In genomic region chr7:155533827-155534690, GRCh38 we compare ENCODE assay signal across 9 cellular contexts. TPM values are rescaled to one million over a fixed set of nuclear protein-coding genes. Genes with fewer than 3 reads are reported as not detected.
A peak's percentile ranks its signal among the peaks of the same experiment; 100 is the strongest.
DNase-seq lines count a peak whose midpoint lies in the region; ATAC-seq and TF ChIP-seq lines count a peak whose summit lies in the region.
"Had no signal": no experiment of that assay in that cellular context is flagged by ENCODE, and none has a peak within 500 bp of the region (broad histone marks: within the 10 kb centered on the region; RNA-seq: fewer than 3 reads in every experiment).

No MANE protein-coding gene starts in this region.

- H3K9me3 ChIP-seq in T-helper 17 cell (ENCODE audit: control insufficient read depth, low read length, poor library complexity, severe bottlenecking) (no peaks in the 10 kb centered on the region), esophagus muscularis mucosa (peaks cover 0 to 5% (median 2%) of the 10 kb centered on the region in 4 donors), parathyroid adenoma (ENCODE audit: control insufficient read depth, low read length) (no peaks in the 10 kb centered on the region)

- peaks cover 2% of the 10 kb centered on the region for H3K36me3 Mint-ChIP-seq in T-helper 17 cell (ENCODE audit: low read depth)

- no peak for TF ChIP-seq POLR2A in esophagus muscularis mucosa (IDR thresholded peaks at IDR 0.05; ENCODE audit: low read depth)

- H2AFZ ChIP-seq in parathyroid adenoma, result no peak overlapping the region

- peak; percentile 84 for TF ChIP-seq CTCF in GM12864 (IDR thresholded peaks at IDR 0.05; ENCODE audit: low read depth, low read length, missing control alignments)
- peak in 1 of 3 experiments; percentile 38 for TF ChIP-seq CTCF in esophagus muscularis mucosa (IDR thresholded peaks at IDR 0.05)
- TF ChIP-seq CTCF in parathyroid adenoma (IDR thresholded peaks at IDR 0.05), result peak; percentile 26

- H3K4me1 Mint-ChIP-seq in T-helper 17 cell, result peaks cover 13% of the 10 kb centered on the region

- H3K27me3 ChIP-seq in esophagus muscularis mucosa (peaks cover 0 to 95% (median 34%) of the 10 kb centered on the region in 4 donors), parathyroid adenoma (ENCODE audit: control insufficient read depth, insufficient read depth, low read length) (peaks cover 5% of the 10 kb centered on the region)

- H3K9ac ChIP-seq in parathyroid adenoma, result no peak overlapping the region

- no peak for DNase-seq in GM12864 (ENCODE audit: low read depth)
- DNase-seq in T-helper 17 cell, result no peak
- DNase-seq in esophagus muscularis mucosa (ENCODE audit: extremely low spot score), result no peak
- no peak for DNase-seq in NCI-H446 treated with DMSO at 0.1 percent for 48 hours (lab: John Stamatoyannopoulos, UW)

- H3K36me3 ChIP-seq in esophagus muscularis mucosa, result no peaks in the 10 kb centered on the region
- no peaks in the 10 kb centered on the region for H3K36me3 ChIP-seq in parathyroid adenoma (ENCODE audit: control insufficient read depth, insufficient read depth, low read length)

- H3K27me3 Mint-ChIP-seq in T-helper 17 cell, result peaks cover 76% of the 10 kb centered on the region

- no peaks in the 10 kb centered on the region for H3K79me2 ChIP-seq in parathyroid adenoma

- H3K27ac ChIP-seq in esophagus muscularis mucosa (replicated peaks in 1 of 4) (no peak overlapping the region), parathyroid adenoma (no peak overlapping the region)

- no peak overlapping the region for H3K4me2 ChIP-seq in parathyroid adenoma (ENCODE audit: low read length)

- no peak for TF ChIP-seq EP300 in esophagus muscularis mucosa (IDR thresholded peaks at IDR 0.05)

- no peak overlapping the region for H3K27ac Mint-ChIP-seq in T-helper 17 cell

- intact Hi-C loops in esophagus muscularis mucosa (cut with DNase I), result no loop called here

- peak overlapping the region; percentile 63 for H3K4me3 Mint-ChIP-seq in T-helper 17 cell

- ATAC-seq in HG03520 (IDR thresholded peaks at IDR 0.05; ENCODE audit: unreplicated experiment) (peak; percentile 53), T-helper 17 cell (no peak), GM21515 (IDR thresholded peaks at IDR 0.05; ENCODE audit: unreplicated experiment) (no peak), HG03378 (IDR thresholded peaks at IDR 0.05; ENCODE audit: unreplicated experiment) (no peak)

- 30% methylated on average over 18 of the region's 27 CpGs for WGBS in esophagus muscularis mucosa

- H3K4me3 ChIP-seq in GM12864 (ENCODE audit: low read depth, low read length) (no peak overlapping the region), esophagus muscularis mucosa (peak overlapping the region; percentile 22 to 39 (median 34)), parathyroid adenoma (ENCODE audit: low read depth, low read length) (no peak overlapping the region)

- peaks cover 7 to 15% (median 14%) of the 10 kb centered on the region in 4 donors for H3K4me1 ChIP-seq in esophagus muscularis mucosa
- peaks cover 7% of the 10 kb centered on the region for H3K4me1 ChIP-seq in parathyroid adenoma

RNA-seq across cellular contexts. Expression of gene CNPY1, which starts 12.3 kb away (rescaled TPM):
- total RNA-seq in T-helper 17 cell (not detected), esophagus muscularis mucosa (not detected)
- total RNA-seq: activated CD8-positive, alpha-beta memory T cell treated with anti-CD3 and anti-CD28 coated beads for 36 hours had no signal

Comparison
In these comparisons a context has a peak if more than half of its experiments do, and no peak if none do; other contexts are left out.
1. H3K4me3 ChIP-seq: peak in esophagus muscularis mucosa (4 of 4); none in GM12864 (single experiment) and parathyroid adenoma (single experiment).